Comparison of ENCODE assay signal across 15 cellular contexts in genomic region chr11:28842716-28843115, GRCh38.
"Had no signal": no experiment of that assay in that cellular context is flagged by ENCODE, and none has a peak within 500 bp of the region (broad histone marks: within the 10 kb centered on the region; RNA-seq: fewer than 3 reads in every experiment).

No MANE protein-coding gene starts in this region.

- H3K4me3 ChIP-seq: spleen, testis, tibial nerve, upper lobe of right lung, vagina had no signal

- H3K36me3 ChIP-seq: spleen, tibial nerve, upper lobe of right lung, vagina had no signal

- H3K27me3 ChIP-seq: foreskin keratinocyte, spleen, testis, tibial nerve, upper lobe of right lung, vagina had no signal

- H3K27ac ChIP-seq: foreskin keratinocyte, spleen, testis, tibial nerve, upper lobe of right lung, vagina had no signal

- H3K9me3 ChIP-seq: testis, tibial nerve, upper lobe of right lung, vagina had no signal

- ATAC-seq: foreskin keratinocyte; natural killer cell; sciatic nerve; stimulated activated memory B cell treated with anti-CD40 and anti-IgM and Interleukin-4, amounts not matched to agents 10 μg/mL and 1 μg/mL and 100 μg/mL, for 72 hours; stimulated activated naive CD8-positive, alpha-beta T cell treated with anti-CD3 and anti-CD28 coated beads, Interleukin-15, amount 100 ng/mL, for 72 hours; upper lobe of right lung had no signal

- H3K4me1 ChIP-seq: foreskin keratinocyte, spleen, testis, tibial nerve, upper lobe of right lung, vagina had no signal

- DNase-seq: erythroblast; natural killer cell; posterior cingulate gyrus; spleen; stimulated activated CD4-positive, alpha-beta T cell treated with anti-CD3 and anti-CD28 coated beads, Interleukin-15, amount 100 ng/mL, for 24 hours; stimulated activated CD4-positive, alpha-beta T cell treated with anti-CD3 and anti-CD28 coated beads, Interleukin-1b, Interleukin-23, amount 100 ng/mL, for 48 hours; stimulated activated CD4-positive, alpha-beta T cell treated with anti-CD3 and anti-CD28 coated beads, Interleukin-4, amount 100 ng/mL, for 24 hours; stimulated activated naive CD8-positive, alpha-beta T cell treated with anti-CD3 and anti-CD28 coated beads, Interleukin-15, amount 100 ng/mL, for 72 hours; testis; upper lobe of right lung had no signal
